In the genomic region with DNA sequence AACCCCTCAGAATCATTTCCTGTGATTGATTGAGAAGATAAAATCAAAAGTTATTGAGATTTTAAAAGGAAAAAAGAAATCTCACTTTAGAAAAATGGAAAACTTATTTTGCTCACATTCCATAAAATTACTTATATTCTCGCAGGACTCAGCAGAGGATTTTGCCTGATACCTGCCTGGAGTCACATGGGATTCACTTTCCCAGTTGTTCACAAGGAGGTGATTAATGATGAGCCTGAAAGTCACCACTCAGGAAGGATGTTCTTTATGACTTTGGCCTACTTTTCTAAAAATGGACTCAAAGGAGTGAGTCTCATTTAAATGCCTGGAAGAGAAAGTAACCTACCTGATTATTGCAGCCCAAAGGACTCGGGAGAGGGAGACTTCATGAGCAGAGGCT, we compare ENCODE assay signal across 26 cellular contexts. TPM values are rescaled to one million over a fixed set of nuclear protein-coding genes. Genes with fewer than 3 reads are reported as not detected.
DNase-seq lines count a peak whose midpoint lies in the region; ATAC-seq and TF ChIP-seq lines count a peak whose summit lies in the region.
"Had no signal": no experiment of that assay in that cellular context is flagged by ENCODE, and none has a peak within 500 bp of the region (broad histone marks: within the 10 kb centered on the region; RNA-seq: fewer than 3 reads in every experiment).

No MANE protein-coding gene starts in this region.

- BruUV-seq in Caco-2 (replicated peaks; lab: Mats Ljungman, UMichigan): no TSS peak

- intact Hi-C loops in Caco-2 (cut with micrococcal nuclease; ENCODE audit: unreplicated experiment): no loop called here

- POLR2A ChIA-PET in Caco-2 (lab: Charles Lee): no interaction called here

- no peaks in the 10 kb centered on the region for H3K9me3 Mint-ChIP-seq in Caco-2 (ENCODE audit: unreplicated experiment)
- H3K9me3 Mint-ChIP-seq: activated CD4-positive, alpha-beta memory T cell treated with anti-CD3 and anti-CD28 coated beads, Interleukin-2, amount 10 ng/mL, durations not matched to agents 7 days and 5 days; CD4-positive, alpha-beta T cell; effector memory CD8-positive, alpha-beta T cell had no signal

- H3K27me3 Mint-ChIP-seq in Caco-2 (ENCODE audit: insufficient read depth, unreplicated experiment): peaks cover 10% of the 10 kb centered on the region

- no peak for ATAC-seq in GM21825 (IDR thresholded peaks at IDR 0.05; ENCODE audit: unreplicated experiment)
- ATAC-seq: effector memory CD8-positive, alpha-beta T cell; left lobe of liver had no signal

- DNase-seq in AG08395 (ENCODE audit: low spot score) (peak; percentile 4), HT1080 (ENCODE audit: low read depth) (peak; percentile 42), choroid plexus epithelial cell (ENCODE audit: low read depth) (peak; percentile 41), myocyte (ENCODE audit: low read depth) (peak; percentile 3), SIG-M5 (lab: John Stamatoyannopoulos, UW) (no peak), Caco-2 (no peak), ureter (ENCODE audit: low spot score) (no peak)
- DNase-seq: activated CD4-positive, alpha-beta memory T cell treated with anti-CD3 and anti-CD28 coated beads, Interleukin-2, amount 10 ng/mL, durations not matched to agents 7 days and 5 days; activated CD4-positive, CD25-positive, alpha-beta regulatory T cell; activated gamma-delta T cell treated with Interleukin-2 at 50 U/mL for 16 hours; activated T-cell treated with anti-CD3 and anti-CD28 coated beads for 4 hours; adrenal gland; CD4-positive, alpha-beta T cell; effector memory CD8-positive, alpha-beta T cell; H7; Kasumi-1; NCI-H1105 treated with DMSO at 0.1 percent for 48 hours; ovary; stimulated activated naive CD4-positive, alpha-beta T cell; T-helper 9 cell had no signal

- CTCF ChIA-PET in Caco-2 (lab: Charles Lee): no interaction called here

- no peaks in the 10 kb centered on the region for H3K36me3 Mint-ChIP-seq in Caco-2 (ENCODE audit: insufficient read depth, unreplicated experiment)

- H3K4me3 ChIP-seq in choroid plexus epithelial cell (ENCODE audit: low read depth, low read length) (no peak overlapping the region), Caco-2 (ENCODE audit: low read depth, low read length) (no peak overlapping the region)
- H3K4me3 ChIP-seq: adrenal gland, ovary had no signal

- H3K27me3 ChIP-seq in Caco-2 (replicated peaks; ENCODE audit: control insufficient read depth, insufficient read depth, low read length): no peaks in the 10 kb centered on the region; the same call in 1 of the 2 replicates
- H3K27me3 ChIP-seq: adrenal gland, ovary had no signal

- no peaks in the 10 kb centered on the region for H3K4me1 Mint-ChIP-seq in Caco-2 (ENCODE audit: low read depth, unreplicated experiment)
- H3K4me1 Mint-ChIP-seq: activated CD4-positive, alpha-beta memory T cell treated with anti-CD3 and anti-CD28 coated beads, Interleukin-2, amount 10 ng/mL, durations not matched to agents 7 days and 5 days had no signal

- H3K4me1 ChIP-seq in Caco-2: no peaks in the 10 kb centered on the region
- H3K4me1 ChIP-seq: adrenal gland had no signal

- H3K27ac Mint-ChIP-seq in Caco-2 (ENCODE audit: unreplicated experiment): no peak overlapping the region
- H3K27ac Mint-ChIP-seq: activated CD4-positive, alpha-beta memory T cell treated with anti-CD3 and anti-CD28 coated beads, Interleukin-2, amount 10 ng/mL, durations not matched to agents 7 days and 5 days; CD4-positive, alpha-beta T cell; effector memory CD8-positive, alpha-beta T cell had no signal

- TF ChIP-seq CTCF in choroid plexus epithelial cell (conservative IDR thresholded peaks at IDR 0.05; ENCODE audit: low read depth, low read length): no peak
- no peak for TF ChIP-seq CTCF in Caco-2 (IDR thresholded peaks at IDR 0.05; ENCODE audit: insufficient read depth in 1 of 2, low read depth in 1 of 2, low read length in 1 of 2, severe bottlenecking in 1 of 2, unreplicated experiment in 1 of 2)

- no peak overlapping the region for H3K4me3 Mint-ChIP-seq in Caco-2 (ENCODE audit: unreplicated experiment)
- H3K4me3 Mint-ChIP-seq: activated CD4-positive, alpha-beta memory T cell treated with anti-CD3 and anti-CD28 coated beads, Interleukin-2, amount 10 ng/mL, durations not matched to agents 7 days and 5 days; CD4-positive, alpha-beta T cell; effector memory CD8-positive, alpha-beta T cell had no signal

- no peaks in the 10 kb centered on the region for H3K9me3 ChIP-seq in Caco-2
- H3K9me3 ChIP-seq: adrenal gland, ovary had no signal

- H3K36me3 ChIP-seq in Caco-2 (ENCODE audit: control insufficient read depth, insufficient read depth, low read length): no peaks in the 10 kb centered on the region
- H3K36me3 ChIP-seq: adrenal gland, ovary had no signal

RNA-seq across cellular contexts. Expression of a gene that starts 34.5 kb away (rescaled TPM):
- not detected in 2 replicates for total RNA-seq in HT1080 (2014; rRNA removed; shearing (Covaris generic))
- not detected in 2 replicates for polyA plus RNA-seq in HT1080 (2015; cell fraction: cytosol; rRNA removed)
- not detected in 2 replicates for polyA plus RNA-seq in HT1080 (2015; cell fraction: nucleus; rRNA removed)
- total RNA-seq in myocyte (not detected in 2 replicates), Caco-2 (2022) (not detected in 2 replicates), ureter (not detected)
- polyA plus RNA-seq in myocyte (2012): not detected
- total RNA-seq: activated CD4-positive, alpha-beta memory T cell treated with anti-CD3 and anti-CD28 coated beads, Interleukin-2, amount 10 ng/mL, durations not matched to agents 7 days and 5 days; adrenal gland; CD4-positive, alpha-beta T cell; H7; HT-29; left lobe of liver; mucosa of gallbladder; RPMI7951; skeletal muscle tissue had no signal
- polyA plus RNA-seq: adrenal gland had no signal

Comparison
In these comparisons a context has a peak if more than half of its experiments do, and no peak if none do; other contexts are left out.
1. DNase-seq: peak in AG08395 (single experiment), HT1080 (single experiment), choroid plexus epithelial cell (single experiment) and myocyte (single experiment); none in SIG-M5 (single experiment), Caco-2 (0 of 2) and ureter (single experiment).